8 cellular contexts compared by ENCODE assay signal in the genomic region with DNA sequence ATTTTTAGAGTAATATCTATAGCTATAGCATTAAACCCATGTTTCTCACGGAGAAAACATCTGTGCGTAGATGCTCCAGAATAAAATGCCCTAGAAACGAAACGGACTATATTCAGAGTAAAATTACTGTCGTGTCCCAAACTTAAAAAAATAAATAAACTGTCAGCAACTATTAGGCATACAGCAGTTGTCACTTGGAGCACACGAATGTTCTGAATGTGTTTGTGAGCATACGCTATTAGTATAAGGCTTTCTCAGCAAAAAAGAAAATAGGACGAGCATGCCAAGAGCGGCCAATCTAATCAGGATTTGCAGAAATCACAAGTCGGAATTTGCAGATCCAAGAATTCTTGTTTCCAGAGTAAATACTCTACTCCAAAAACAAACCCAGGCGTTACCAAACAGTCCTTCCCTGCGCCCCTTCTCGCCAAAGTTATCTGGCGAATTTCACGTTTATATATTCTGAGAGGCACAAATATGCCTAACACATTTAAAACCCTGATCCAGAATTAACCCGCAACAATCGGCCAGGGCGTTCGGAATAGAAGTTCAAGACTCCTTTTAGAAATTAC. TPM values are rescaled to one million over a fixed set of nuclear protein-coding genes. Genes with fewer than 3 reads are reported as not detected.
DNase-seq lines count a peak whose midpoint lies in the region; ATAC-seq and FAIRE-seq lines count a peak whose summit lies in the region.

No MANE protein-coding gene starts in this region.

- no peaks in the 10 kb centered on the region for H3K36me3 Mint-ChIP-seq in T-helper 1 cell treated with Interleukin-12 subunit alpha and Interleukin-12 subunit beta and Interleukin-4 antibody, amounts not matched to agents 30 μg/mL and 1 μg/mL, for 36 hours (ENCODE audit: low read depth)
- H3K36me3 Mint-ChIP-seq in activated T-helper 17 cell treated with anti-CD3 and anti-CD28 coated beads, Interleukin-2, amount 50 U/mL, for 72 hours (ENCODE audit: low read depth), result peaks cover 6% of the 10 kb centered on the region

- 1 to 5% (median 4%) methylated on average over 19 of the region's 19 CpGs for WGBS in small intestine, 3 donors

- peak overlapping the region; percentile 75 for H3K4me3 ChIP-seq in iPS-15b (ENCODE audit: low read depth, low read length)
- peak overlapping the region; percentile 81 to 92 for H3K4me3 ChIP-seq in small intestine (ENCODE audit: low read depth in 1 of 2, low read length in 2 of 2)

- H3K9ac ChIP-seq in iPS-15b (ENCODE audit: low read depth, low read length), result peak overlapping the region; percentile 74

- peaks cover 21% of the 10 kb centered on the region for H3K4me1 Mint-ChIP-seq in T-helper 1 cell treated with Interleukin-12 subunit alpha and Interleukin-12 subunit beta and Interleukin-4 antibody, amounts not matched to agents 30 μg/mL and 1 μg/mL, for 36 hours (ENCODE audit: low read depth)
- peaks cover 16% of the 10 kb centered on the region for H3K4me1 Mint-ChIP-seq in activated T-helper 17 cell treated with anti-CD3 and anti-CD28 coated beads, Interleukin-2, amount 50 U/mL, for 72 hours

- no peak for FAIRE-seq in small intestine (lab: Jason Lieb, UNC)

- H3K4me3 Mint-ChIP-seq in T-helper 1 cell treated with Interleukin-12 subunit alpha and Interleukin-12 subunit beta and Interleukin-4 antibody, amounts not matched to agents 30 μg/mL and 1 μg/mL, for 36 hours, result peak overlapping the region; percentile 72
- H3K4me3 Mint-ChIP-seq in activated T-helper 17 cell treated with anti-CD3 and anti-CD28 coated beads, Interleukin-2, amount 50 U/mL, for 72 hours, result peak overlapping the region; percentile 67

- no peaks in the 10 kb centered on the region for H3K9me3 Mint-ChIP-seq in T-helper 1 cell treated with Interleukin-12 subunit alpha and Interleukin-12 subunit beta and Interleukin-4 antibody, amounts not matched to agents 30 μg/mL and 1 μg/mL, for 36 hours
- no peaks in the 10 kb centered on the region for H3K9me3 Mint-ChIP-seq in activated T-helper 17 cell treated with anti-CD3 and anti-CD28 coated beads, Interleukin-2, amount 50 U/mL, for 72 hours

- H3K27ac ChIP-seq in small intestine (ENCODE audit: low read depth in 1 of 2, low read length in 1 of 2), result peak overlapping the region; percentile 88 to 96

- H3K36me3 ChIP-seq in iPS-15b (ENCODE audit: control insufficient read depth, insufficient read depth, low read length) (no peaks in the 10 kb centered on the region), small intestine (ENCODE audit: control insufficient read depth in 2 of 2, insufficient read depth in 2 of 2, low read length in 2 of 2) (no peaks in the 10 kb centered on the region)

- H3K27me3 ChIP-seq in iPS-15b (ENCODE audit: control insufficient read depth, insufficient read depth, low read length), result peaks cover 15% of the 10 kb centered on the region
- H3K27me3 ChIP-seq in small intestine (ENCODE audit: control insufficient read depth in 2 of 2, insufficient read depth in 2 of 2, low read length in 2 of 2), result no peaks in the 10 kb centered on the region

- peaks cover 60% of the 10 kb centered on the region for H3K27me3 Mint-ChIP-seq in T-helper 1 cell treated with Interleukin-12 subunit alpha and Interleukin-12 subunit beta and Interleukin-4 antibody, amounts not matched to agents 30 μg/mL and 1 μg/mL, for 36 hours (ENCODE audit: low read depth)
- peaks cover 39% of the 10 kb centered on the region for H3K27me3 Mint-ChIP-seq in activated T-helper 17 cell treated with anti-CD3 and anti-CD28 coated beads, Interleukin-2, amount 50 U/mL, for 72 hours

- DNase-seq in T-helper 1 cell (no peak), small intestine (no peak), iPS-NIHi7 (ENCODE audit: extremely low spot score) (no peak)
- DNase-seq in stimulated activated CD4-positive, alpha-beta T cell treated with anti-CD3 and anti-CD28 coated beads, Interleukin-4, amount 100 ng/mL, for 1 hour, result no peak

- H3K9me3 ChIP-seq in iPS-15b (ENCODE audit: control insufficient read depth, insufficient read depth, low read length) (no peaks in the 10 kb centered on the region), small intestine (ENCODE audit: control insufficient read depth, low read depth) (no peaks in the 10 kb centered on the region)

- ATAC-seq in activated T-helper 17 cell treated with anti-CD3 and anti-CD28 coated beads, Interleukin-2, amount 50 U/mL, for 72 hours (replicated peaks), result no peak
- ATAC-seq in HG03095 (IDR thresholded peaks at IDR 0.05; ENCODE audit: unreplicated experiment), result no peak

- H3K4me1 ChIP-seq in iPS-15b (ENCODE audit: control insufficient read depth, insufficient read depth, low read length) (no peaks in the 10 kb centered on the region), small intestine (ENCODE audit: control insufficient read depth in 2 of 2, insufficient read depth in 1 of 2, low read depth in 1 of 2, low read length in 1 of 2) (peaks cover 0 to 4% of the 10 kb centered on the region in 2 donors)

- H3K27ac Mint-ChIP-seq in T-helper 1 cell treated with Interleukin-12 subunit alpha and Interleukin-12 subunit beta and Interleukin-4 antibody, amounts not matched to agents 30 μg/mL and 1 μg/mL, for 36 hours, result no peak overlapping the region
- H3K27ac Mint-ChIP-seq in activated T-helper 17 cell treated with anti-CD3 and anti-CD28 coated beads, Interleukin-2, amount 50 U/mL, for 72 hours, result no peak overlapping the region

RNA-seq across cellular contexts. Expression of gene PTPN21, which starts 0.8 kb away (rescaled TPM):
- total RNA-seq in activated T-helper 17 cell treated with anti-CD3 and anti-CD28 coated beads, Interleukin-2, amount 50 U/mL, for 72 hours, result not detected
- polyA plus RNA-seq in small intestine, result 1 to 10 TPM; 4.7 to 10.0 (median 8.5) TPM

RNA-seq across cellular contexts. Expression of gene ZC3H14, which starts 8.9 kb away (rescaled TPM):
- total RNA-seq in activated T-helper 17 cell treated with anti-CD3 and anti-CD28 coated beads, Interleukin-2, amount 50 U/mL, for 72 hours, result 10 to 100 TPM; 33.5 to 48.3 TPM
- polyA plus RNA-seq in small intestine, result 10 to 100 TPM; 20.3 to 28.2 (median 21.7) TPM
